Comparison of ENCODE assay signal across 7 cellular contexts in genomic region chr10:22340362-22341189, GRCh38. TPM values are rescaled to one million over a fixed set of nuclear protein-coding genes. Genes with fewer than 3 reads are reported as not detected.
DNase-seq lines count a peak whose midpoint lies in the region; ATAC-seq lines count a peak whose summit lies in the region.

No MANE protein-coding gene starts in this region.

- H3K9me3 ChIP-seq in HUES6 (ENCODE audit: control insufficient read depth, insufficient read depth, low read depth, low read length) = no peaks in the 10 kb centered on the region

- peaks cover 100% of the 10 kb centered on the region for H3K27me3 ChIP-seq in HUES6 (ENCODE audit: control insufficient read depth, insufficient read depth, low read length)
- peaks cover 43% of the 10 kb centered on the region for H3K27me3 ChIP-seq in rectal smooth muscle tissue (ENCODE audit: control insufficient read depth, insufficient read depth, low read length)

- H3K4me1 ChIP-seq in HUES6 (ENCODE audit: control insufficient read depth, insufficient read depth, low read length) (peaks cover 21% of the 10 kb centered on the region), rectal smooth muscle tissue (ENCODE audit: control insufficient read depth, insufficient read depth, low read length) (peaks cover 4% of the 10 kb centered on the region)

- H3K36me3 ChIP-seq in HUES6 (ENCODE audit: control insufficient read depth, insufficient read depth, low read length) = no peaks in the 10 kb centered on the region
- no peaks in the 10 kb centered on the region for H3K36me3 ChIP-seq in rectal smooth muscle tissue (ENCODE audit: control insufficient read depth, insufficient read depth, low read length)

- peak; percentile 35 for DNase-seq in GF-D8 (lab: John Stamatoyannopoulos, UW)
- peak; percentile 90 for DNase-seq in SK-N-DZ (ENCODE audit: low spot score)
- peak; percentile 87 for DNase-seq in astrocyte of the hippocampus (ENCODE audit: low read depth, low spot score)
- DNase-seq in hepatic stellate cell (ENCODE audit: low spot score) = peak; percentile 78

- peak overlapping the region; percentile 71 for H3K4me3 ChIP-seq in HUES6 (ENCODE audit: low read depth, low read length)
- peak overlapping the region; percentile 81 for H3K4me3 ChIP-seq in rectal smooth muscle tissue (ENCODE audit: low read length)

- H3K27ac ChIP-seq in HUES6 (ENCODE audit: low read depth, low read length) (no peak overlapping the region), rectal smooth muscle tissue (ENCODE audit: low read depth, low read length) (peak overlapping the region; percentile 90)

- ATAC-seq in GM21529 (IDR thresholded peaks at IDR 0.05; ENCODE audit: unreplicated experiment) = peak; percentile 48

- H3K9ac ChIP-seq in HUES6 (ENCODE audit: low read length) (peak overlapping the region; percentile 42), rectal smooth muscle tissue (ENCODE audit: low read length) (peak overlapping the region; percentile 51)

RNA-seq across cellular contexts. Expression of gene SPAG6, which starts 4.7 kb away (rescaled TPM):
- polyA plus RNA-seq in SK-N-DZ (2014; cell fraction: cytosol; rRNA removed) = 0.56 and 0.81 TPM in 2 replicates
- polyA plus RNA-seq in SK-N-DZ (2014; cell fraction: nucleus; rRNA removed) = 0.79 and 1.1 TPM in 2 replicates

RNA-seq across cellular contexts. Expression of gene BMI1, which starts 19.7 kb away (rescaled TPM):
- 70.7 and 80.8 TPM in 2 replicates for polyA plus RNA-seq in SK-N-DZ (2014; cell fraction: cytosol; rRNA removed)
- 185 and 210 TPM in 2 replicates for polyA plus RNA-seq in SK-N-DZ (2014; cell fraction: nucleus; rRNA removed)

RNA-seq across cellular contexts. Expression of gene COMMD3, which starts 24.4 kb away (rescaled TPM):
- polyA plus RNA-seq in SK-N-DZ (2014; cell fraction: cytosol; rRNA removed) = 178 and 194 TPM in 2 replicates
- 156 and 210 TPM in 2 replicates for polyA plus RNA-seq in SK-N-DZ (2014; cell fraction: nucleus; rRNA removed)

Comparison
In these comparisons a context has a peak if more than half of its experiments do, and no peak if none do; other contexts are left out.
1. DNase-seq: peak in every context shown above with its lines; median percentile 90 in SK-N-DZ; 87 in astrocyte of the hippocampus; 78 in hepatic stellate cell; 35 in GF-D8.